Comparison of ENCODE assay signal across 1 cellular context in genomic region chr17:75976175-75976848, GRCh38.
TF ChIP-seq lines count a peak whose summit lies in the region.

No MANE protein-coding gene starts in this region.

TF ChIP-seq in HepG2, 621 proteins besides CTCF, POLR2A, EP300 and RAD21 (continued from another document and continues in another):
- TF ChIP-seq PREB (CRISPR knock-in tag; IDR thresholded peaks at IDR 0.05) = no peak
- no peak for TF ChIP-seq ZNF672 (CRISPR knock-in tag; IDR thresholded peaks at IDR 0.05)
- TF ChIP-seq RARG (CRISPR knock-in tag; IDR thresholded peaks at IDR 0.05; ENCODE audit: low read depth) = no peak
- TF ChIP-seq E2F1 (CRISPR knock-in tag; IDR thresholded peaks at IDR 0.05) = no peak
- no peak for TF ChIP-seq ZBTB46 (CRISPR knock-in tag; IDR thresholded peaks at IDR 0.05; ENCODE audit: borderline replicate concordance)
- no peak; the same call in 1 of the 2 replicates for TF ChIP-seq TRAFD1 (CRISPR knock-in tag; IDR thresholded peaks at IDR 0.05; ENCODE audit: borderline replicate concordance)
- no peak for TF ChIP-seq ZNF737 (CRISPR knock-in tag; IDR thresholded peaks at IDR 0.05; ENCODE audit: borderline replicate concordance)
- no peak for TF ChIP-seq IRX3 (CRISPR knock-in tag; IDR thresholded peaks at IDR 0.05; ENCODE audit: borderline replicate concordance, low read depth)
- no peak for TF ChIP-seq ZBTB42 (CRISPR knock-in tag; IDR thresholded peaks at IDR 0.05)
- TF ChIP-seq ZNF354B (CRISPR knock-in tag; IDR thresholded peaks at IDR 0.05) = no peak
- no peak for TF ChIP-seq CBX1 (IDR thresholded peaks at IDR 0.05; ENCODE audit: low read depth)
- no peak for TF ChIP-seq THAP9 (CRISPR knock-in tag; IDR thresholded peaks at IDR 0.05; ENCODE audit: borderline replicate concordance)
- no peak for TF ChIP-seq HOXA9 (CRISPR knock-in tag; IDR thresholded peaks at IDR 0.05; ENCODE audit: borderline replicate concordance)
- no peak for TF ChIP-seq ZNF788 (CRISPR knock-in tag; IDR thresholded peaks at IDR 0.05; ENCODE audit: borderline replicate concordance)
- no peak for TF ChIP-seq ZBTB20 (CRISPR knock-in tag; IDR thresholded peaks at IDR 0.05; ENCODE audit: borderline replicate concordance, low read depth)
- TF ChIP-seq TIGD3 (CRISPR knock-in tag; IDR thresholded peaks at IDR 0.05; ENCODE audit: borderline replicate concordance) = no peak
- no peak for TF ChIP-seq BORCS8-MEF2B (CRISPR knock-in tag; IDR thresholded peaks at IDR 0.05)
- no peak for TF ChIP-seq ELF1 (CRISPR knock-in tag; IDR thresholded peaks at IDR 0.05)
- peak; percentile 23; the same call in 1 of the 2 replicates for TF ChIP-seq ZSCAN31 (CRISPR knock-in tag; IDR thresholded peaks at IDR 0.05; ENCODE audit: low read depth)
- TF ChIP-seq PRPF4 (IDR thresholded peaks at IDR 0.05; ENCODE audit: low read depth, low read length, poor library complexity, severe bottlenecking) = no peak
- peak; percentile 80 for TF ChIP-seq NR2F2 (IDR thresholded peaks at IDR 0.05; ENCODE audit: borderline replicate concordance, low read depth)
- TF ChIP-seq DMAP1 (CRISPR knock-in tag; IDR thresholded peaks at IDR 0.05) = no peak
- TF ChIP-seq TCF7 (IDR thresholded peaks at IDR 0.05; ENCODE audit: low read depth) = peak; percentile 54
- no peak for TF ChIP-seq ERF (CRISPR knock-in tag; IDR thresholded peaks at IDR 0.05)
- TF ChIP-seq ZNF276 (CRISPR knock-in tag; IDR thresholded peaks at IDR 0.05; ENCODE audit: low read depth) = no peak
- TF ChIP-seq SMC3 (IDR thresholded peaks at IDR 0.05; ENCODE audit: low read length) = no peak
- TF ChIP-seq ZNF644 (CRISPR knock-in tag; IDR thresholded peaks at IDR 0.05; ENCODE audit: low read depth) = no peak
- TF ChIP-seq FOXM1 (CRISPR knock-in tag; IDR thresholded peaks at IDR 0.05) = no peak
- no peak for TF ChIP-seq ZFP90 (CRISPR knock-in tag; IDR thresholded peaks at IDR 0.05; ENCODE audit: borderline replicate concordance)
- no peak for TF ChIP-seq SSRP1 (CRISPR knock-in tag; IDR thresholded peaks at IDR 0.05)
- TF ChIP-seq TCF12 (IDR thresholded peaks at IDR 0.05) = no peak
- no peak for TF ChIP-seq TCF12 (CRISPR knock-in tag; IDR thresholded peaks at IDR 0.05)
- TF ChIP-seq ZNF12 (CRISPR knock-in tag; IDR thresholded peaks at IDR 0.05) = no peak
- no peak for TF ChIP-seq DRAP1 (CRISPR knock-in tag; IDR thresholded peaks at IDR 0.05)
- TF ChIP-seq ZKSCAN8 (CRISPR knock-in tag; IDR thresholded peaks at IDR 0.05; ENCODE audit: borderline replicate concordance) = 0 out of 2 replicates have a peak, but pooled peaks have one; percentile 20
- TF ChIP-seq RELA (CRISPR knock-in tag; IDR thresholded peaks at IDR 0.05) = no peak
- TF ChIP-seq PAF1 (CRISPR knock-in tag; IDR thresholded peaks at IDR 0.05) = no peak
- peak; percentile 75 for TF ChIP-seq SP5 (CRISPR knock-in tag; IDR thresholded peaks at IDR 0.05; ENCODE audit: borderline replicate concordance, low read depth)
- peak; percentile 70; the same call in 1 of the 2 replicates for TF ChIP-seq SKIL (CRISPR knock-in tag; IDR thresholded peaks at IDR 0.05; ENCODE audit: borderline replicate concordance)
- peak; percentile 25; the same call in 1 of the 2 replicates for TF ChIP-seq GMEB1 (CRISPR knock-in tag; IDR thresholded peaks at IDR 0.05; ENCODE audit: borderline replicate concordance)
- TF ChIP-seq ZMAT3 (CRISPR knock-in tag; conservative IDR thresholded peaks at IDR 0.05) = no peak; the same call in 1 of the 2 replicates
- TF ChIP-seq REST (IDR thresholded peaks at IDR 0.05; ENCODE audit: borderline replicate concordance in 1 of 2, low read depth in 1 of 2, low read length in 2 of 2) = no peak
- TF ChIP-seq MTF2 (CRISPR knock-in tag; IDR thresholded peaks at IDR 0.05; ENCODE audit: borderline replicate concordance) = no peak
